Comparison of ENCODE assay signal across 14 cellular contexts in genomic region chr15:56973463-56973862, GRCh38. TPM values are rescaled to one million over a fixed set of nuclear protein-coding genes. Genes with fewer than 3 reads are reported as not detected.
A peak's percentile ranks its signal among the peaks of the same experiment; 100 is the strongest.
DNase-seq lines count a peak whose midpoint lies in the region; ATAC-seq, FAIRE-seq and TF ChIP-seq lines count a peak whose summit lies in the region.
"Had no signal": no experiment of that assay in that cellular context is flagged by ENCODE, and none has a peak within 500 bp of the region (broad histone marks: within the 10 kb centered on the region; RNA-seq: fewer than 3 reads in every experiment).

No MANE protein-coding gene starts in this region.

- H3K4me3 ChIP-seq in A549, result no peak overlapping the region
- H3K4me3 ChIP-seq: BLaER1 treated with 17β-estradiol and CSF1 and Interleukin-3, amounts not matched to agents 10 nM and 100 nM; HAP-1 had no signal

- H3K4me2 ChIP-seq in A549, result peak overlapping the region; percentile 31; the same call in 2 of the 3 replicates

- H3K27me3 Mint-ChIP-seq in WTC11 (ENCODE audit: low read depth), result no peaks in the 10 kb centered on the region
- H3K27me3 Mint-ChIP-seq: CD4-positive, CD25-positive, alpha-beta regulatory T cell; IgD-negative memory B cell had no signal

- CTCF ChIA-PET in A549 (lab: Yijun Ruan, JAX) (no interaction called here), WTC11 (lab: Charles Lee) (no interaction called here)

- no peaks in the 10 kb centered on the region for H3K36me3 Mint-ChIP-seq in WTC11

- no peak for TF ChIP-seq CTCF in A549 (IDR thresholded peaks at IDR 0.05)
- no peak for TF ChIP-seq CTCF in WTC11 (IDR thresholded peaks at IDR 0.05)

- POLR2A ChIA-PET in A549 (lab: Yijun Ruan, JAX) (no interaction called here), WTC11 (lab: Charles Lee) (no interaction called here)

- H3K27ac Mint-ChIP-seq in WTC11, result 0 out of 2 replicates have a peak overlapping the region, but pooled peaks have one; percentile 5

- no peaks in the 10 kb centered on the region for H3K9me3 Mint-ChIP-seq in WTC11
- H3K9me3 Mint-ChIP-seq: IgD-negative memory B cell had no signal

- H3K27ac ChIP-seq in A549, result no peak overlapping the region

- in situ Hi-C loops in ACHN (cut with HindIII; ENCODE audit: low pct_ligation_motif_present, low pct_unique_long_range_greater_than_20kb, low sequenced_read_pairs), result no loop called here

- FAIRE-seq in A549 (lab: Jason Lieb, UNC), result peak; percentile 23
- FAIRE-seq: GM19239, H1 had no signal

- no peak overlapping the region for H3K4me3 Mint-ChIP-seq in WTC11
- H3K4me3 Mint-ChIP-seq: CD4-positive, CD25-positive, alpha-beta regulatory T cell; IgD-negative memory B cell had no signal

- TF ChIP-seq EP300 in A549 (IDR thresholded peaks at IDR 0.05), result no peak

- H3K9me3 ChIP-seq in A549, result no peaks in the 10 kb centered on the region
- H3K9me3 ChIP-seq: HAP-1 had no signal

- no peak for TF ChIP-seq RAD21 in A549 (conservative IDR thresholded peaks at IDR 0.05 in 1 of 2, IDR thresholded peaks at IDR 0.05 in 1 of 2)

- peaks cover 60% of the 10 kb centered on the region for H3K4me1 ChIP-seq in A549

- ATAC-seq in A549, result no peak
- no peak for ATAC-seq in WTC11
- ATAC-seq in GM21619 (IDR thresholded peaks at IDR 0.05; ENCODE audit: unreplicated experiment), result no peak

- peaks cover 46% of the 10 kb centered on the region for H3K4me1 Mint-ChIP-seq in WTC11

- TF ChIP-seq POLR2A in A549 (IDR thresholded peaks at IDR 0.05; ENCODE audit: low read length), result no peak

- DNase-seq in A549 (ENCODE audit: low read depth in 1 of 2, low spot score in 1 of 2), result no peak
- DNase-seq in ACHN, result peak; percentile 14
- no peak for DNase-seq in WTC11 (ENCODE audit: low spot score)
- peak; percentile 33 for DNase-seq in kidney tubule cell (ENCODE audit: low spot score)
- no peak for DNase-seq in activated naive CD4-positive, alpha-beta T cell treated with anti-CD3 and anti-CD28 coated beads, Interleukin-2, amount 50 U/mL, for 16 hours
- no peak for DNase-seq in AML-193 (lab: John Stamatoyannopoulos, UW)
- DNase-seq: CD4-positive, CD25-positive, alpha-beta regulatory T cell; DMS53 had no signal

- WGBS in A549 (ENCODE audit: missing lambda C conversion rate), result 35% methylated on average over 1 of the region's 1 CpG

TF ChIP-seq in A549, 52 proteins besides CTCF, POLR2A, EP300 and RAD21:
- TF ChIP-seq ZNF302 (CRISPR knock-in tag; IDR thresholded peaks at IDR 0.05), result no peak
- no peak for TF ChIP-seq RNF2 (IDR thresholded peaks at IDR 0.05; ENCODE audit: borderline replicate concordance, low read depth)
- no peak for TF ChIP-seq ESRRA (IDR thresholded peaks at IDR 0.05; ENCODE audit: borderline replicate concordance, low read length)
- TF ChIP-seq ELK1 (IDR thresholded peaks at IDR 0.05; ENCODE audit: low read depth, low read length), result no peak
- TF ChIP-seq BHLHE40 (IDR thresholded peaks at IDR 0.05; ENCODE audit: low read depth, low read length), result no peak
- no peak for TF ChIP-seq KDM5A (IDR thresholded peaks at IDR 0.05)
- TF ChIP-seq SMC3 (IDR thresholded peaks at IDR 0.05), result no peak
- no peak for TF ChIP-seq CHD2 (IDR thresholded peaks at IDR 0.05; ENCODE audit: low read length, partially characterized antibody)
- no peak for TF ChIP-seq MAFK (IDR thresholded peaks at IDR 0.05; ENCODE audit: partially characterized antibody)
- TF ChIP-seq FOSB (CRISPR knock-in tag; IDR thresholded peaks at IDR 0.05), result no peak
- no peak for TF ChIP-seq POLR2AphosphoS2 (conservative IDR thresholded peaks at IDR 0.05; ENCODE audit: low read length)
- TF ChIP-seq CHD4 (IDR thresholded peaks at IDR 0.05; ENCODE audit: borderline replicate concordance), result no peak
- TF ChIP-seq HES2 (IDR thresholded peaks at IDR 0.05), result no peak
- no peak for TF ChIP-seq NR3C1 (IDR thresholded peaks at IDR 0.05)
- no peak for TF ChIP-seq CEBPB (IDR thresholded peaks at IDR 0.05)
- TF ChIP-seq HOXB5 (CRISPR knock-in tag; IDR thresholded peaks at IDR 0.05), result no peak

TF ChIP-seq in WTC11, 78 proteins besides CTCF, POLR2A, EP300 and RAD21 (continues in another document):
- TF ChIP-seq NFATC4 (CRISPR knock-in tag; IDR thresholded peaks at IDR 0.05) (no peak), GTF2I (CRISPR knock-in tag; conservative IDR thresholded peaks at IDR 0.05) (no peak), ZNF121 (CRISPR knock-in tag; IDR thresholded peaks at IDR 0.05) (no peak), OVOL2 (CRISPR knock-in tag; IDR thresholded peaks at IDR 0.05; ENCODE audit: borderline replicate concordance) (no peak), PRRX2 (CRISPR knock-in tag; IDR thresholded peaks at IDR 0.05) (no peak), IRF1 (CRISPR knock-in tag; IDR thresholded peaks at IDR 0.05) (no peak), ZBTB21 (CRISPR knock-in tag; IDR thresholded peaks at IDR 0.05; ENCODE audit: borderline replicate concordance) (no peak), ZNF512 (CRISPR knock-in tag; IDR thresholded peaks at IDR 0.05; ENCODE audit: borderline replicate concordance) (no peak), ZBTB43 (CRISPR knock-in tag; IDR thresholded peaks at IDR 0.05) (no peak), NFE2L1 (CRISPR knock-in tag; IDR thresholded peaks at IDR 0.05) (no peak), SOX15 (CRISPR knock-in tag; IDR thresholded peaks at IDR 0.05) (no peak), HMGA2 (CRISPR knock-in tag; IDR thresholded peaks at IDR 0.05) (no peak), SP1 (CRISPR knock-in tag; conservative IDR thresholded peaks at IDR 0.05) (no peak)
- TF ChIP-seq, protein P1, sequence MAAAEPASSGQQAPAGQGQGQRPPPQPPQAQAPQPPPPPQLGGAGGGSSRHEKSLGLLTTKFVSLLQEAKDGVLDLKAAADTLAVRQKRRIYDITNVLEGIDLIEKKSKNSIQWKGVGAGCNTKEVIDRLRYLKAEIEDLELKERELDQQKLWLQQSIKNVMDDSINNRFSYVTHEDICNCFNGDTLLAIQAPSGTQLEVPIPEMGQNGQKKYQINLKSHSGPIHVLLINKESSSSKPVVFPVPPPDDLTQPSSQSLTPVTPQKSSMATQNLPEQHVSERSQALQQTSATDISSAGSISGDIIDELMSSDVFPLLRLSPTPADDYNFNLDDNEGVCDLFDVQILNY (CRISPR knock-in tag; IDR thresholded peaks at IDR 0.05), result no peak
- TF ChIP-seq, protein P2, sequence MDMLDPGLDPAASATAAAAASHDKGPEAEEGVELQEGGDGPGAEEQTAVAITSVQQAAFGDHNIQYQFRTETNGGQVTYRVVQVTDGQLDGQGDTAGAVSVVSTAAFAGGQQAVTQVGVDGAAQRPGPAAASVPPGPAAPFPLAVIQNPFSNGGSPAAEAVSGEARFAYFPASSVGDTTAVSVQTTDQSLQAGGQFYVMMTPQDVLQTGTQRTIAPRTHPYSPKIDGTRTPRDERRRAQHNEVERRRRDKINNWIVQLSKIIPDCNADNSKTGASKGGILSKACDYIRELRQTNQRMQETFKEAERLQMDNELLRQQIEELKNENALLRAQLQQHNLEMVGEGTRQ (CRISPR knock-in tag; IDR thresholded peaks at IDR 0.05), result no peak
- TF ChIP-seq, protein P3, sequence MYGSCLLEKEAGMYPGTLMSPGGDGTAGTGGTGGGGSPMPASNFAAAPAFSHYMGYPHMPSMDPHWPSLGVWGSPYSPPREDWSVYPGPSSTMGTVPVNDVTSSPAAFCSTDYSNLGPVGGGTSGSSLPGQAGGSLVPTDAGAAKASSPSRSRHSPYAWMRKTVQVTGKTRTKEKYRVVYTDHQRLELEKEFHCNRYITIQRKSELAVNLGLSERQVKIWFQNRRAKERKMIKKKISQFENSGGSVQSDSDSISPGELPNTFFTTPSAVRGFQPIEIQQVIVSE (CRISPR knock-in tag; IDR thresholded peaks at IDR 0.05; ENCODE audit: borderline replicate concordance), result no peak

RNA-seq across cellular contexts. Expression of gene TCF12, which starts 55.0 kb away (rescaled TPM):
- polyA plus RNA-seq in A549 (2011; rRNA removed), result 121 and 165 TPM in 2 replicates
- 28.5 and 37.2 TPM in 2 replicates for polyA plus RNA-seq in A549 (2012; cell fraction: cytosol; rRNA removed)
- polyA plus RNA-seq in A549 (2012; cell fraction: nucleus; rRNA removed), result 18.7 and 21.9 TPM in 2 replicates
- 34.1 to 36.3 TPM (median 35.5 TPM) in 3 replicates for polyA plus RNA-seq in A549 (2017; fragmentation: RNase III; extraction: RNeasy Plus Mini Kit Qiagen cat#74134 plus additional on column Dnase treatment)
- polyA minus RNA-seq in A549 (2011; rRNA and poly(A)+ RNA removed), result 247 and 252 TPM in 2 replicates
- total RNA-seq in WTC11 (2021), result 73.2 to 92.9 TPM (median 81.3 TPM) in 3 replicates

Comparison
In these comparisons a context has a peak if more than half of its experiments do, and no peak if none do; other contexts are left out.
1. DNase-seq: peak in ACHN (single experiment) and kidney tubule cell (single experiment); none in A549 (0 of 2), WTC11 (single experiment), activated naive CD4-positive, alpha-beta T cell treated with anti-CD3 and anti-CD28 coated beads, Interleukin-2, amount 50 U/mL, for 16 hours (single experiment) and AML-193 (0 of 2).